22 cellular contexts compared by ENCODE assay signal in the genomic region with DNA sequence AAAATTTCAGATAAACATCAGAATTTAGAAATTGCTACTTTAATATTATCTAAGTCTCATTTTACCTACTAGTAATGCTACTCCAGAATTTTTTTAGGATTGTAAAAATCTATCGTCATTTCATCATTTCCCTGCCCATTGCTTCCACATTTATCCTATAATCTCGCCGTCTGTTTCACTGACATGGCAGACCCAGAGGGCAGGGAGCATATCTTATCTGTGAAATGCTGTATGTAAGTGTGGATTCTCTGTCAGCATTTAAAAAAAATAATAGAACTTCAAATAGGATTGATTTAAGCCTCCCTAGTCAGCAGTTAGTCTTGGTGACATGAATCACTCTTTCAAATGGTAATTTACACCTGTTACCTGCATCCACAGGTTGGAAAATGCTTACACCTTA.
DNase-seq lines count a peak whose midpoint lies in the region; ATAC-seq and TF ChIP-seq lines count a peak whose summit lies in the region.
"Had no signal": no experiment of that assay in that cellular context is flagged by ENCODE, and none has a peak within 500 bp of the region (broad histone marks: within the 10 kb centered on the region; RNA-seq: fewer than 3 reads in every experiment).

No MANE protein-coding gene starts in this region.

- POLR2A ChIA-PET in HCT116 (lab: Charles Lee) = no interaction called here
- POLR2A ChIA-PET in HEK293 (lab: Yijun Ruan, JAX) = no interaction called here

- DNase-seq in HCT116 (ENCODE audit: low read depth, low spot score) = no peak
- peak; percentile 70 for DNase-seq in NCI-H146 treated with DMSO at 0.1 percent for 48 hours (lab: John Stamatoyannopoulos, UW; ENCODE audit: unreplicated experiment)
- DNase-seq in NOMO-1 treated with dmso at 0.1 percent for 144 hours (lab: John Stamatoyannopoulos, UW; ENCODE audit: unreplicated experiment) = no peak
- no peak for DNase-seq in GOT3 (lab: John Stamatoyannopoulos, UW)
- DNase-seq: 8988T; ACHN; BE2C; C1 segment of cervical spinal cord; CD4-positive, alpha-beta memory T cell; CD4-positive, CD25-positive, alpha-beta regulatory T cell; CD8-positive, alpha-beta memory T cell; COR-L47; DMS 273 treated with DMSO at 0.1 percent for 48 hours; DMS153; DMS53; DMS79; DND-41; EL; GDM1 had no signal

- H2AFZ ChIP-seq in HCT116 (ENCODE audit: low read depth, low read length, poor library complexity, severe bottlenecking) = no peak overlapping the region

- H3K36me3 ChIP-seq in HCT116 (ENCODE audit: control insufficient read depth in 1 of 2, insufficient read depth in 2 of 2, low read length in 2 of 2) = 0 out of 4 replicates have a peak, but pooled peaks cover 0 to 14% of the 10 kb centered on the region in 2 experiments
- H3K36me3 ChIP-seq in HEK293 (ENCODE audit: control insufficient read depth in 2 of 2, insufficient read depth in 1 of 2, low read length in 2 of 2) = no peaks in the 10 kb centered on the region
- H3K36me3 ChIP-seq: BE2C, BLaER1 had no signal

- peak overlapping the region; percentile 69 for H3K4me2 ChIP-seq in HCT116 (ENCODE audit: low read length)
- H3K4me2 ChIP-seq: BLaER1 had no signal

- peak overlapping the region; percentile 57 for H3K9ac ChIP-seq in HCT116 (ENCODE audit: low read length)
- H3K9ac ChIP-seq: BLaER1 had no signal

- no peaks in the 10 kb centered on the region for H3K27me3 ChIP-seq in HCT116 (ENCODE audit: insufficient read depth, low read length)
- H3K27me3 ChIP-seq: BE2C, BLaER1 had no signal

- no peak for TF ChIP-seq RAD21 in HCT116 (IDR thresholded peaks at IDR 0.05; ENCODE audit: low read depth)

- no peaks in the 10 kb centered on the region for H4K20me1 ChIP-seq in HCT116 (ENCODE audit: insufficient read depth)
- H4K20me1 ChIP-seq: BLaER1 had no signal

- peaks cover 69 to 93% of the 10 kb centered on the region in 2 experiments for H3K4me1 ChIP-seq in HCT116 (ENCODE audit: control insufficient read depth in 1 of 2, insufficient read depth in 2 of 2, low read length in 2 of 2)
- no peaks in the 10 kb centered on the region for H3K4me1 ChIP-seq in HEK293 (ENCODE audit: control insufficient read depth, insufficient read depth, low read length)
- H3K4me1 ChIP-seq: BLaER1 had no signal

- H3K9me2 ChIP-seq in HCT116 (ENCODE audit: insufficient read depth) = no peaks in the 10 kb centered on the region

- TF ChIP-seq CTCF in HCT116 (IDR thresholded peaks at IDR 0.05 in 2 of 3, conservative IDR thresholded peaks at IDR 0.05 in 1 of 3; ENCODE audit: borderline replicate concordance in 1 of 3, insufficient read depth in 1 of 3, low read depth in 2 of 3, low read length in 2 of 3) = no peak
- no peak for TF ChIP-seq CTCF in HEK293 (tag by site-specific recombination; IDR thresholded peaks at IDR 0.05)

- H3K27ac ChIP-seq in HCT116 (ENCODE audit: low read depth, low read length) (peak overlapping the region; percentile 86), HEK293 (ENCODE audit: extremely low read depth, low read depth, low read length) (no peak overlapping the region)
- H3K27ac ChIP-seq: BLaER1 had no signal

- CTCF ChIA-PET in HCT116 (lab: Charles Lee) = interaction anchor here (1.6 kb wide), 1 partner anchor 11 kb away, joined by 7 read pairs; no protein-coding TSS in a partner anchor
- CTCF ChIA-PET in HEK293 (lab: Yijun Ruan, JAX) = no interaction called here

- intact Hi-C loops in HCT116 (cut with micrococcal nuclease) = no loop called here

- no TSS peak for BruUV-seq in HCT116 (replicated peaks; lab: Mats Ljungman, UMichigan)

- no peak for TF ChIP-seq POLR2A in HCT116 (IDR thresholded peaks at IDR 0.05; ENCODE audit: borderline replicate concordance, extremely low read depth, insufficient read depth, insufficient read length)

- H3K4me3 ChIP-seq in HCT116 (replicated peaks in 1 of 2; ENCODE audit: low read depth in 1 of 2, low read length in 2 of 2) (peak overlapping the region in 1 of 2 experiments; percentile 15; a peak in 1 of 4 replicates), HEK293 (ENCODE audit: low read depth, low read length) (no peak overlapping the region)
- H3K4me3 ChIP-seq: BLaER1, GM12878 had no signal

- H3K9me3 ChIP-seq in HCT116 (ENCODE audit: control insufficient read depth in 1 of 2, insufficient read depth in 1 of 2, low read depth in 1 of 2, low read length in 2 of 2) (no peaks in the 10 kb centered on the region), HEK293 (ENCODE audit: control insufficient read depth, insufficient read depth, low read depth, low read length) (no peaks in the 10 kb centered on the region)
- H3K9me3 ChIP-seq: BE2C, BLaER1 had no signal

- RAD21 ChIA-PET in HCT116 (lab: Charles Lee; ENCODE audit: low non-redundant PET in 1 of 2, low total read pairs in 2 of 2, uncharacterized antibody in 2 of 2, unreplicated experiment in 2 of 2) = no interaction called here

- H3K79me2 ChIP-seq in HCT116 (ENCODE audit: insufficient read depth, low read length) = peaks cover 88% of the 10 kb centered on the region

- ATAC-seq in HCT116 = peak; percentile 29
- ATAC-seq: GM12878 had no signal

TF ChIP-seq in HCT116, 20 proteins besides CTCF, POLR2A, EP300 and RAD21 (continues in another document):
- no peak for TF ChIP-seq CBX3 (IDR thresholded peaks at IDR 0.05; ENCODE audit: low read depth)
- TF ChIP-seq, protein P1, sequence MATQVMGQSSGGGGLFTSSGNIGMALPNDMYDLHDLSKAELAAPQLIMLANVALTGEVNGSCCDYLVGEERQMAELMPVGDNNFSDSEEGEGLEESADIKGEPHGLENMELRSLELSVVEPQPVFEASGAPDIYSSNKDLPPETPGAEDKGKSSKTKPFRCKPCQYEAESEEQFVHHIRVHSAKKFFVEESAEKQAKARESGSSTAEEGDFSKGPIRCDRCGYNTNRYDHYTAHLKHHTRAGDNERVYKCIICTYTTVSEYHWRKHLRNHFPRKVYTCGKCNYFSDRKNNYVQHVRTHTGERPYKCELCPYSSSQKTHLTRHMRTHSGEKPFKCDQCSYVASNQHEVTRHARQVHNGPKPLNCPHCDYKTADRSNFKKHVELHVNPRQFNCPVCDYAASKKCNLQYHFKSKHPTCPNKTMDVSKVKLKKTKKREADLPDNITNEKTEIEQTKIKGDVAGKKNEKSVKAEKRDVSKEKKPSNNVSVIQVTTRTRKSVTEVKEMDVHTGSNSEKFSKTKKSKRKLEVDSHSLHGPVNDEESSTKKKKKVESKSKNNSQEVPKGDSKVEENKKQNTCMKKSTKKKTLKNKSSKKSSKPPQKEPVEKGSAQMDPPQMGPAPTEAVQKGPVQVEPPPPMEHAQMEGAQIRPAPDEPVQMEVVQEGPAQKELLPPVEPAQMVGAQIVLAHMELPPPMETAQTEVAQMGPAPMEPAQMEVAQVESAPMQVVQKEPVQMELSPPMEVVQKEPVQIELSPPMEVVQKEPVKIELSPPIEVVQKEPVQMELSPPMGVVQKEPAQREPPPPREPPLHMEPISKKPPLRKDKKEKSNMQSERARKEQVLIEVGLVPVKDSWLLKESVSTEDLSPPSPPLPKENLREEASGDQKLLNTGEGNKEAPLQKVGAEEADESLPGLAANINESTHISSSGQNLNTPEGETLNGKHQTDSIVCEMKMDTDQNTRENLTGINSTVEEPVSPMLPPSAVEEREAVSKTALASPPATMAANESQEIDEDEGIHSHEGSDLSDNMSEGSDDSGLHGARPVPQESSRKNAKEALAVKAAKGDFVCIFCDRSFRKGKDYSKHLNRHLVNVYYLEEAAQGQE (IDR thresholded peaks at IDR 0.05; ENCODE audit: low read depth) = no peak
- TF ChIP-seq ZNF274 (IDR thresholded peaks at IDR 0.05; ENCODE audit: low read depth, low read length) = no peak
- no peak for TF ChIP-seq JUND (IDR thresholded peaks at IDR 0.05)
- TF ChIP-seq SRF (IDR thresholded peaks at IDR 0.05; ENCODE audit: low read depth) = no peak
- TF ChIP-seq EZH2 (IDR thresholded peaks at IDR 0.05) = no peak
- TF ChIP-seq FOSL1 (IDR thresholded peaks at IDR 0.05; ENCODE audit: low read depth) = no peak
- no peak for TF ChIP-seq YY1 (IDR thresholded peaks at IDR 0.05; ENCODE audit: extremely low read depth, insufficient replicate concordance, low read depth, low read length)
- TF ChIP-seq CEBPB (IDR thresholded peaks at IDR 0.05; ENCODE audit: low read depth) = no peak

TF ChIP-seq in HEK293, 187 proteins besides CTCF, POLR2A, EP300 and RAD21:
- TF ChIP-seq SCRT2 (tag by site-specific recombination; IDR thresholded peaks at IDR 0.05) (0 out of 2 replicates have a peak, but pooled peaks have one; percentile 26), ZNF138 (tag by site-specific recombination; IDR thresholded peaks at IDR 0.05; ENCODE audit: borderline replicate concordance) (no peak)
